In genomic region chr1:221715321-221716169, GRCh38 we compare ENCODE assay signal across 10 cellular contexts. TPM values are rescaled to one million over a fixed set of nuclear protein-coding genes. Genes with fewer than 3 reads are reported as not detected.
DNase-seq lines count a peak whose midpoint lies in the region; ATAC-seq and TF ChIP-seq lines count a peak whose summit lies in the region.
"Had no signal": no experiment of that assay in that cellular context is flagged by ENCODE, and none has a peak within 500 bp of the region (broad histone marks: within the 10 kb centered on the region; RNA-seq: fewer than 3 reads in every experiment).

No MANE protein-coding gene starts in this region.

- peaks cover 39% of the 10 kb centered on the region for H3K4me1 ChIP-seq in GM23338 (ENCODE audit: insufficient read depth)

- intact Hi-C loops in dorsolateral prefrontal cortex (cut with DNase I): no loop called here

- H3K4me2 ChIP-seq in GM23338: peak overlapping the region; percentile 25

- peak overlapping the region; percentile 43; the same call in 1 of the 3 replicates for H3K4me3 Mint-ChIP-seq in GM23338
- H3K4me3 Mint-ChIP-seq in neural crest cell: peak overlapping the region; percentile 44

- H3K4me3 ChIP-seq in GM23338 (no peak overlapping the region), dorsolateral prefrontal cortex (peak overlapping the region in 5 of 59 donors; percentile 8 to 22 (median 13))

- H3F3A ChIP-seq in GM23338 (replicated peaks; ENCODE audit: low read depth): no peaks in the 10 kb centered on the region

- no peaks in the 10 kb centered on the region; the same call in 1 of the 2 replicates for H3K36me3 ChIP-seq in GM23338 (ENCODE audit: insufficient read depth)

- peaks cover 4% of the 10 kb centered on the region; the same call in 1 of the 2 replicates for H3K9me2 ChIP-seq in GM23338 (ENCODE audit: insufficient read depth)

- peaks cover 57% of the 10 kb centered on the region for H3K4me1 Mint-ChIP-seq in GM23338
- peaks cover 31% of the 10 kb centered on the region for H3K4me1 Mint-ChIP-seq in neural crest cell

- H3K27me3 Mint-ChIP-seq in GM23338 (ENCODE audit: insufficient read depth, low read depth, poor library complexity) (peaks cover 41% of the 10 kb centered on the region), neural crest cell (ENCODE audit: low read depth) (no peaks in the 10 kb centered on the region)

- H3K27ac ChIP-seq in GM23338 (ENCODE audit: low read depth) (no peak overlapping the region), dorsolateral prefrontal cortex (peak overlapping the region in 57 of 59 donors; percentile 9 to 96 (median 79))

- peak; percentile 86 for ATAC-seq in GM23338
- no peak for ATAC-seq in HG03175 (IDR thresholded peaks at IDR 0.05; ENCODE audit: unreplicated experiment)
- no peak for ATAC-seq in GM21390 (IDR thresholded peaks at IDR 0.05; ENCODE audit: unreplicated experiment)
- ATAC-seq in HG02763 (IDR thresholded peaks at IDR 0.05; ENCODE audit: unreplicated experiment): no peak
- ATAC-seq: Panc1 had no signal

- H3K79me2 ChIP-seq in GM23338 (replicated peaks; ENCODE audit: insufficient read depth): no peaks in the 10 kb centered on the region

- H3K36me3 Mint-ChIP-seq in GM23338 (ENCODE audit: low read depth) (peaks cover 15% of the 10 kb centered on the region; the same call in 2 of the 3 replicates), neural crest cell (ENCODE audit: low read depth) (no peaks in the 10 kb centered on the region)

- peaks cover 19% of the 10 kb centered on the region for H3K9me3 Mint-ChIP-seq in GM23338
- peaks cover 7% of the 10 kb centered on the region for H3K9me3 Mint-ChIP-seq in neural crest cell

- DNase-seq in GM23338 (ENCODE audit: low spot score) (peak; percentile 81), NCI-H69 (lab: John Stamatoyannopoulos, UW) (peak; percentile 99), dorsolateral prefrontal cortex (no peak), neural crest cell (ENCODE audit: low read depth, low spot score) (peak; percentile 4), HUDEP-2 (lab: John Stamatoyannopoulos, UW; ENCODE audit: unreplicated experiment in 76 of 76) (no peak)
- DNase-seq: erythroblast had no signal

- TF ChIP-seq CTCF in GM23338 (conservative IDR thresholded peaks at IDR 0.05; ENCODE audit: low read depth in 2 of 2) (no peak), dorsolateral prefrontal cortex (IDR thresholded peaks at IDR 0.05 in 54 of 56, conservative IDR thresholded peaks at IDR 0.05 in 2 of 56; ENCODE audit: low read depth in 1 of 56, partially characterized antibody in 56 of 56) (no peak), neural crest cell (conservative IDR thresholded peaks at IDR 0.05) (no peak)

- H3K27ac Mint-ChIP-seq in GM23338 (no peak overlapping the region), neural crest cell (ENCODE audit: unreplicated experiment) (no peak overlapping the region)

- no peaks in the 10 kb centered on the region for H4K20me1 ChIP-seq in GM23338 (replicated peaks; ENCODE audit: insufficient read depth)

- H3K27me3 ChIP-seq in GM23338 (ENCODE audit: insufficient read depth) (peaks cover 46% of the 10 kb centered on the region), dorsolateral prefrontal cortex (no peaks in the 10 kb centered on the region)

- no peak overlapping the region for H2AFZ ChIP-seq in GM23338

TF ChIP-seq in GM23338, 12 proteins besides CTCF, POLR2A, EP300 and RAD21 (continues in another document):
- TF ChIP-seq ZNF331 (CRISPR knock-in tag; IDR thresholded peaks at IDR 0.05; ENCODE audit: low read depth) (no peak), ZNF114 (CRISPR knock-in tag; IDR thresholded peaks at IDR 0.05) (no peak; the same call in 1 of the 2 replicates), EZH2 (IDR thresholded peaks at IDR 0.05; ENCODE audit: low read depth, unreplicated experiment) (no peak), STAT1 (IDR thresholded peaks at IDR 0.05; ENCODE audit: unreplicated experiment) (no peak), ZNF462 (CRISPR knock-in tag; IDR thresholded peaks at IDR 0.05) (peak; percentile 98), NANOG (IDR thresholded peaks at IDR 0.05; ENCODE audit: borderline replicate concordance) (peak; percentile 96), JUNB (IDR thresholded peaks at IDR 0.05; ENCODE audit: unreplicated experiment) (no peak), ETS1 (IDR thresholded peaks at IDR 0.05) (no peak), EZH2phosphoT487 (IDR thresholded peaks at IDR 0.05; ENCODE audit: unreplicated experiment) (no peak), POLR2AphosphoS5 (IDR thresholded peaks at IDR 0.05; ENCODE audit: low read depth) (no peak), CREB1 (CRISPR knock-in tag; IDR thresholded peaks at IDR 0.05; ENCODE audit: low read depth) (peak; percentile 59; the same call in 1 of the 2 replicates)

RNA-seq across cellular contexts. Expression of gene DUSP10, which starts 26.3 kb away (rescaled TPM):
- total RNA-seq in GM23338 (2014; rRNA removed; shearing (Covaris generic)): 1.0 and 1.5 TPM in 2 replicates
- 1.1 and 1.6 TPM in 2 replicates for polyA plus RNA-seq in GM23338 (2016; fragmentation: Nextera tagmentation; extraction: Ambion mirVana)
- total RNA-seq in dorsolateral prefrontal cortex (10 to 100 TPM in 43 of 120 experiments, 1 to 10 TPM in 77; 2.7 to 28.4 (median 9.0) TPM), neural crest cell (1.6 and 1.7 TPM in 2 replicates)

Comparison
In these comparisons a context has a peak if more than half of its experiments do, and no peak if none do; other contexts are left out.
1. DNase-seq: peak in GM23338 (single experiment), NCI-H69 (single experiment) and neural crest cell (single experiment); none in dorsolateral prefrontal cortex (0 of 10) and HUDEP-2 (0 of 76).